12 cellular contexts compared by ENCODE assay signal in genomic region chr6:379367-380181, GRCh38. TPM values are rescaled to one million over a fixed set of nuclear protein-coding genes. Genes with fewer than 3 reads are reported as not detected.
A peak's percentile ranks its signal among the peaks of the same experiment; 100 is the strongest.
DNase-seq lines count a peak whose midpoint lies in the region; ATAC-seq, FAIRE-seq and TF ChIP-seq lines count a peak whose summit lies in the region.
"Had no signal": no experiment of that assay in that cellular context is flagged by ENCODE, and none has a peak within 500 bp of the region (broad histone marks: within the 10 kb centered on the region; RNA-seq: fewer than 3 reads in every experiment).

No MANE protein-coding gene starts in this region.

- BruUV-seq in Panc1 (replicated peaks; lab: Mats Ljungman, UMichigan): no TSS peak

- H3K4me1 ChIP-seq in Panc1 (ENCODE audit: control insufficient read depth, insufficient read depth, low read length) (no peaks in the 10 kb centered on the region), trophoblast cell (ENCODE audit: control insufficient read depth in 1 of 2, insufficient read depth in 2 of 2, low read length in 2 of 2) (no peaks in the 10 kb centered on the region), small intestine (ENCODE audit: control insufficient read depth in 2 of 2, insufficient read depth in 1 of 2, low read depth in 1 of 2, low read length in 1 of 2) (no peaks in the 10 kb centered on the region), colonic mucosa (no peaks in the 10 kb centered on the region)

- H2AFZ ChIP-seq in trophoblast cell (ENCODE audit: insufficient read depth, low read length, poor library complexity): no peak overlapping the region

- H4K12ac ChIP-seq in trophoblast cell (ENCODE audit: low read depth, low read length): no peak overlapping the region

- no peaks in the 10 kb centered on the region for H3K79me1 ChIP-seq in trophoblast cell (ENCODE audit: low read length)

- WGBS in trophoblast cell (ENCODE audit: extremely low coverage, insufficient coverage, insufficient read length): no CpG with 5 or more reads among the region's 31 CpGs
- 74 to 75% (median 74%) methylated on average over 31 of the region's 31 CpGs for WGBS in small intestine, 3 donors

- H3K9me3 ChIP-seq in Panc1 (ENCODE audit: control insufficient read depth, insufficient read depth, low read depth, low read length) (no peaks in the 10 kb centered on the region), trophoblast cell (ENCODE audit: insufficient read depth, low read depth, low read length) (peaks cover 36% of the 10 kb centered on the region), small intestine (ENCODE audit: control insufficient read depth, low read depth) (peaks cover 3% of the 10 kb centered on the region), colonic mucosa (no peaks in the 10 kb centered on the region)

- POLR2A ChIA-PET in Panc1 (lab: Charles Lee): interaction anchor here (0.7 kb wide), 1 partner anchor 192 kb away, joined by 4 read pairs; no protein-coding TSS in a partner anchor

- peaks cover 5% of the 10 kb centered on the region for H3K27me3 ChIP-seq in Panc1 (ENCODE audit: control insufficient read depth, insufficient read depth, low read length)
- no peaks in the 10 kb centered on the region for H3K27me3 ChIP-seq in trophoblast cell (ENCODE audit: insufficient read depth, low read length)
- H3K27me3 ChIP-seq in small intestine (ENCODE audit: control insufficient read depth in 2 of 2, insufficient read depth in 2 of 2, low read length in 2 of 2): peaks cover 0 to 5% of the 10 kb centered on the region in 2 donors
- H3K27me3 ChIP-seq in colonic mucosa: no peaks in the 10 kb centered on the region

- no peaks in the 10 kb centered on the region for H3K79me2 ChIP-seq in trophoblast cell (ENCODE audit: control insufficient read depth, insufficient read depth, low read length, poor library complexity)

- H3K4me2 ChIP-seq in trophoblast cell (ENCODE audit: low read length): no peak overlapping the region

- no peak overlapping the region for H2BK5ac ChIP-seq in trophoblast cell (ENCODE audit: low read depth, low read length, poor library complexity)

- no peak overlapping the region for H4K91ac ChIP-seq in trophoblast cell (ENCODE audit: low read depth, low read length)

- no peak overlapping the region for H3K27ac ChIP-seq in Panc1 (ENCODE audit: low read length)
- no peak overlapping the region for H3K27ac ChIP-seq in trophoblast cell (ENCODE audit: low read depth, low read length)
- no peak overlapping the region for H3K27ac ChIP-seq in small intestine (ENCODE audit: low read depth in 1 of 2, low read length in 1 of 2)
- H3K27ac ChIP-seq in colonic mucosa: no peak overlapping the region

- H3K4ac ChIP-seq in trophoblast cell (ENCODE audit: low read depth, low read length): no peak overlapping the region

- H2BK12ac ChIP-seq in trophoblast cell (ENCODE audit: low read length): no peak overlapping the region

- DNase-seq in GM19239 (ENCODE audit: insufficient read length, low spot score) (peak; percentile 79), Panc1 (ENCODE audit: low read depth, low spot score) (no peak), trophoblast cell (peak; percentile 13 to 26), small intestine (no peak), UCSD-AML1 (lab: John Stamatoyannopoulos, UW; ENCODE audit: unreplicated experiment) (no peak), cerebellar nuclear complex (lab: John Stamatoyannopoulos, UW) (no peak), colonic mucosa (no peak)
- DNase-seq: activated CD4-positive, alpha-beta T cell treated with anti-CD3 and anti-CD28 coated beads, Interleukin-2, amount 10 ng/mL, durations not matched to agents 7 days and 5 days; activated naive CD4-positive, alpha-beta T cell treated with anti-CD3 and anti-CD28 coated beads, Interleukin-2, amount 50 U/mL, for 16 hours; NCI-H526 treated with DMSO at 0.1 percent for 48 hours had no signal

- CTCF ChIA-PET in Panc1 (lab: Charles Lee): no interaction called here

- H3K4me3 ChIP-seq in Panc1 (ENCODE audit: low read depth in 2 of 2, low read length in 2 of 2) (no peak overlapping the region), trophoblast cell (ENCODE audit: low read depth, low read length) (peak overlapping the region; percentile 12), small intestine (ENCODE audit: low read depth in 1 of 2, low read length in 2 of 2) (no peak overlapping the region), colonic mucosa (no peak overlapping the region)

- peak; percentile 64 for ATAC-seq in HG02678 (IDR thresholded peaks at IDR 0.05; ENCODE audit: unreplicated experiment)
- ATAC-seq in Panc1: peak; percentile 39; the same call in 1 of the 2 replicates

- H2AK5ac ChIP-seq in trophoblast cell (ENCODE audit: low read length): no peak overlapping the region

- H3K9ac ChIP-seq in trophoblast cell (ENCODE audit: low read length) (no peak overlapping the region), colonic mucosa (ENCODE audit: low read depth in 2 of 2, low read length in 2 of 2) (no peak overlapping the region)

- no peaks in the 10 kb centered on the region for H3K36me3 ChIP-seq in Panc1 (ENCODE audit: control insufficient read depth, insufficient read depth, low read length)
- H3K36me3 ChIP-seq in trophoblast cell (ENCODE audit: control insufficient read depth in 1 of 2, insufficient read depth in 2 of 2, low read length in 2 of 2): no peaks in the 10 kb centered on the region
- H3K36me3 ChIP-seq in small intestine (ENCODE audit: control insufficient read depth in 2 of 2, insufficient read depth in 2 of 2, low read length in 2 of 2): no peaks in the 10 kb centered on the region
- H3K36me3 ChIP-seq in colonic mucosa: no peaks in the 10 kb centered on the region

- no peak overlapping the region for H3K23ac ChIP-seq in trophoblast cell (ENCODE audit: low read length)

- no peak overlapping the region for H4K8ac ChIP-seq in trophoblast cell (ENCODE audit: low read depth, low read length)

- TF ChIP-seq CTCF in Panc1 (IDR thresholded peaks at IDR 0.05): no peak
- TF ChIP-seq CTCF in colonic mucosa (IDR thresholded peaks at IDR 0.05): no peak

- no peak overlapping the region for H3K18ac ChIP-seq in trophoblast cell (ENCODE audit: low read length)

- H3K14ac ChIP-seq in trophoblast cell (ENCODE audit: low read length): no peak overlapping the region

- intact Hi-C loops in Panc1 (cut with micrococcal nuclease; ENCODE audit: unreplicated experiment): no loop called here
- intact Hi-C loops in colonic mucosa (cut with DNase I): no loop called here

- H2BK120ac ChIP-seq in trophoblast cell (ENCODE audit: insufficient read depth, low read length, poor library complexity): no peak overlapping the region

- in situ Hi-C loops in Panc1 (cut with HindIII; ENCODE audit: low pct_unique_long_range_greater_than_20kb, low sequenced_read_pairs): no loop called here

- FAIRE-seq in GM19239 (lab: Jason Lieb, UNC) (peak; percentile 99), small intestine (lab: Jason Lieb, UNC) (no peak)
- FAIRE-seq: colon had no signal

RNA-seq across cellular contexts. Expression of gene IRF4, which starts 12.0 kb away (rescaled TPM):
- total RNA-seq in Panc1 (2021; ENCODE audit: unreplicated experiment): 0.72 TPM
- polyA plus RNA-seq in Panc1 (2012; ENCODE audit: insufficient read length): not detected
- 0.44 and 0.53 TPM in 2 replicates for polyA plus RNA-seq in trophoblast cell (2013)
- 1 to 10 TPM in 2 of 3 donors, not detected in 1; 1.4 to 3.5 TPM for polyA plus RNA-seq in small intestine
- total RNA-seq in colonic mucosa: 1 to 10 TPM; 4.7 to 8.8 TPM

Comparison
In these comparisons a context has a peak if more than half of its experiments do, and no peak if none do; other contexts are left out.
1. DNase-seq: peak in GM19239 (single experiment) and trophoblast cell (2 of 2); none in Panc1 (single experiment), small intestine (single experiment), UCSD-AML1 (single experiment), cerebellar nuclear complex (0 of 2) and colonic mucosa (single experiment).